Comparison of ENCODE assay signal across 10 cellular contexts in genomic region chr19:12954150-12954962, GRCh38. TPM values are rescaled to one million over a fixed set of nuclear protein-coding genes. Genes with fewer than 3 reads are reported as not detected.
DNase-seq lines count a peak whose midpoint lies in the region; ATAC-seq and TF ChIP-seq lines count a peak whose summit lies in the region.
"Had no signal": no experiment of that assay in that cellular context is flagged by ENCODE, and none has a peak within 500 bp of the region (broad histone marks: within the 10 kb centered on the region; RNA-seq: fewer than 3 reads in every experiment).

No MANE protein-coding gene starts in this region.

- peaks cover 30 to 35% of the 10 kb centered on the region in 2 donors for H3K4me1 Mint-ChIP-seq in natural killer cell treated with Interleukin-12 subunit alpha and Interleukin-12 subunit beta and Interleukin-15 and Interleukin-18, amount 100 ng/mL, for 72 hours (ENCODE audit: low read depth in 2 of 2)

- CTCF ChIA-PET in HCT116 (lab: Charles Lee): interaction anchor here (3.6 kb wide), 1 partner anchor 11 kb away, joined by 15 read pairs; no protein-coding TSS in a partner anchor

- intact Hi-C loops in HCT116 (cut with micrococcal nuclease) (no loop called here), adrenal gland (cut with DNase I) (no loop called here)

- H3K27me3 ChIP-seq in BLaER1: no peaks in the 10 kb centered on the region
- no peaks in the 10 kb centered on the region for H3K27me3 ChIP-seq in HCT116 (ENCODE audit: insufficient read depth, low read length)
- H3K27me3 ChIP-seq in adrenal gland: no peaks in the 10 kb centered on the region
- H3K27me3 ChIP-seq in H7 (ENCODE audit: control insufficient read depth, insufficient read depth, low read length): no peaks in the 10 kb centered on the region

- H3K4me3 Mint-ChIP-seq in natural killer cell treated with Interleukin-12 subunit alpha and Interleukin-12 subunit beta and Interleukin-15 and Interleukin-18, amount 100 ng/mL, for 72 hours: peak overlapping the region; percentile 82

- no peak overlapping the region for H3K4me3 ChIP-seq in BLaER1
- H3K4me3 ChIP-seq in HCT116 (replicated peaks in 1 of 2; ENCODE audit: low read depth in 1 of 2, low read length in 2 of 2): no peak overlapping the region
- H3K4me3 ChIP-seq in adrenal gland: no peak overlapping the region
- no peak overlapping the region for H3K4me3 ChIP-seq in H7 (ENCODE audit: insufficient read depth, low read depth, low read length)
- H3K4me3 ChIP-seq: lower lobe of right lung had no signal

- H3K36me3 ChIP-seq in BLaER1: peaks cover 62% of the 10 kb centered on the region
- H3K36me3 ChIP-seq in HCT116 (ENCODE audit: control insufficient read depth in 1 of 2, insufficient read depth in 2 of 2, low read length in 2 of 2): peaks cover 19 to 35% of the 10 kb centered on the region in 2 experiments
- peaks cover 0 to 51% of the 10 kb centered on the region in 2 donors for H3K36me3 ChIP-seq in adrenal gland (replicated peaks in 1 of 2)
- peaks cover 18% of the 10 kb centered on the region for H3K36me3 ChIP-seq in H7 (replicated peaks; ENCODE audit: control insufficient read depth, insufficient read depth, low read length)

- no peak overlapping the region for H2AFZ ChIP-seq in HCT116 (ENCODE audit: low read depth, low read length, poor library complexity, severe bottlenecking)

- no peaks in the 10 kb centered on the region for H3K9me3 Mint-ChIP-seq in natural killer cell treated with Interleukin-12 subunit alpha and Interleukin-12 subunit beta and Interleukin-15 and Interleukin-18, amount 100 ng/mL, for 72 hours

- H3K9me2 ChIP-seq in HCT116 (ENCODE audit: insufficient read depth): no peaks in the 10 kb centered on the region

- H3K9ac ChIP-seq in BLaER1: peak overlapping the region; percentile 21; the same call in 1 of the 2 replicates
- H3K9ac ChIP-seq in HCT116 (ENCODE audit: low read length): no peak overlapping the region

- H3K27me3 Mint-ChIP-seq in natural killer cell treated with Interleukin-12 subunit alpha and Interleukin-12 subunit beta and Interleukin-15 and Interleukin-18, amount 100 ng/mL, for 72 hours: no peaks in the 10 kb centered on the region

- H3K4me2 ChIP-seq in BLaER1: peak overlapping the region; percentile 89
- H3K4me2 ChIP-seq in HCT116 (ENCODE audit: low read length): peak overlapping the region; percentile 86

- RAD21 ChIA-PET in HCT116 (lab: Charles Lee; ENCODE audit: low non-redundant PET in 1 of 2, low total read pairs in 2 of 2, uncharacterized antibody in 2 of 2, unreplicated experiment in 2 of 2): no interaction called here

- no TSS peak for BruUV-seq in HCT116 (replicated peaks; lab: Mats Ljungman, UMichigan)

- ATAC-seq in HCT116: no peak
- ATAC-seq in natural killer cell treated with Interleukin-12 subunit alpha and Interleukin-12 subunit beta and Interleukin-15 and Interleukin-18, amount 100 ng/mL, for 72 hours: no peak
- no peak for ATAC-seq in HG03521 (IDR thresholded peaks at IDR 0.05; ENCODE audit: unreplicated experiment)
- ATAC-seq in HG02763 (IDR thresholded peaks at IDR 0.05; ENCODE audit: unreplicated experiment): no peak
- ATAC-seq: lower lobe of right lung had no signal

- H3K36me3 Mint-ChIP-seq in natural killer cell treated with Interleukin-12 subunit alpha and Interleukin-12 subunit beta and Interleukin-15 and Interleukin-18, amount 100 ng/mL, for 72 hours: peaks cover 6% of the 10 kb centered on the region

- TF ChIP-seq CTCF in HCT116 (IDR thresholded peaks at IDR 0.05 in 2 of 3, conservative IDR thresholded peaks at IDR 0.05 in 1 of 3; ENCODE audit: borderline replicate concordance in 1 of 3, insufficient read depth in 1 of 3, low read depth in 2 of 3, low read length in 2 of 3) (no peak), adrenal gland (IDR thresholded peaks at IDR 0.05) (no peak)

- H3K27ac ChIP-seq in BLaER1 (no peak overlapping the region), HCT116 (ENCODE audit: low read depth, low read length) (peak overlapping the region; percentile 34), adrenal gland (peak overlapping the region in 4 of 5 donors; percentile 60 to 89 (median 86))

- no peaks in the 10 kb centered on the region for H3K9me3 ChIP-seq in BLaER1
- H3K9me3 ChIP-seq in HCT116 (ENCODE audit: control insufficient read depth in 1 of 2, insufficient read depth in 1 of 2, low read depth in 1 of 2, low read length in 2 of 2): no peaks in the 10 kb centered on the region
- H3K9me3 ChIP-seq in adrenal gland (replicated peaks in 1 of 3): no peaks in the 10 kb centered on the region
- H3K9me3 ChIP-seq: HAP-1, lower lobe of right lung had no signal

- peak overlapping the region; percentile 74 to 89 for H3K27ac Mint-ChIP-seq in natural killer cell treated with Interleukin-12 subunit alpha and Interleukin-12 subunit beta and Interleukin-15 and Interleukin-18, amount 100 ng/mL, for 72 hours

- H3K4me1 ChIP-seq in BLaER1: peaks cover 61% of the 10 kb centered on the region
- H3K4me1 ChIP-seq in HCT116 (ENCODE audit: control insufficient read depth in 1 of 2, insufficient read depth in 2 of 2, low read length in 2 of 2): peaks cover 9 to 29% of the 10 kb centered on the region in 2 experiments
- H3K4me1 ChIP-seq in adrenal gland (replicated peaks in 1 of 2): peaks cover 24 to 50% of the 10 kb centered on the region in 2 donors

- H3K79me2 ChIP-seq in HCT116 (ENCODE audit: insufficient read depth, low read length): peaks cover 59% of the 10 kb centered on the region

- POLR2A ChIA-PET in HCT116 (lab: Charles Lee): interaction anchor here (0.9 to 2.0 kb wide), 3 partner anchors 8 to 39 kb away, joined by 3 to 8 read pairs (median 5); partner anchors contain the start of gene RAD23A

- no peak for TF ChIP-seq POLR2A in HCT116 (IDR thresholded peaks at IDR 0.05; ENCODE audit: borderline replicate concordance, extremely low read depth, insufficient read depth, insufficient read length)
- TF ChIP-seq POLR2A in adrenal gland (IDR thresholded peaks at IDR 0.05): no peak

- H4K20me1 ChIP-seq in BLaER1 (peaks cover 71% of the 10 kb centered on the region), HCT116 (ENCODE audit: insufficient read depth) (no peaks in the 10 kb centered on the region; the same call in 1 of the 2 replicates)

- DNase-seq in HCT116 (ENCODE audit: low read depth, low spot score) (no peak), adrenal gland (peak in 1 of 7 donors; percentile 52), mesenteric fat pad (ENCODE audit: low spot score) (no peak), H7 (no peak)
- no peak for DNase-seq in natural killer cell treated with Interleukin-12 subunit alpha and Interleukin-12 subunit beta and Interleukin-15 and Interleukin-18, amount 100 ng/mL, for 72 hours (ENCODE audit: low spot score)
- DNase-seq: lower lobe of right lung had no signal

- 57 to 64% (median 58%) methylated on average over 8 to 11 of the region's 11 CpGs for WGBS in adrenal gland, 4 donors

- no peak for TF ChIP-seq RAD21 in HCT116 (IDR thresholded peaks at IDR 0.05; ENCODE audit: low read depth)

TF ChIP-seq in HCT116, 20 proteins besides CTCF, POLR2A, EP300 and RAD21 (continues in another document):
- TF ChIP-seq JUND (IDR thresholded peaks at IDR 0.05) (no peak), SP1 (IDR thresholded peaks at IDR 0.05; ENCODE audit: low read depth) (no peak), CBX3 (IDR thresholded peaks at IDR 0.05; ENCODE audit: low read depth) (no peak)

RNA-seq across cellular contexts. Expression of gene GADD45GIP1, which starts 2.7 kb away (rescaled TPM):
- total RNA-seq in HCT116 (2021; ENCODE audit: unreplicated experiment) (35.9 TPM), adrenal gland (100 to 1,000 TPM in 1 of 8 donors, 10 to 100 TPM in 7; 26.1 to 101 (median 41.2) TPM), mesenteric fat pad (19.8 TPM)
- polyA plus RNA-seq in HCT116 (2012): 44.5 and 55.5 TPM in 2 replicates
- 100 to 1,000 TPM in 2 of 3 donors, 10 to 100 TPM in 1; 16.5 to 213 (median 183) TPM for polyA plus RNA-seq in adrenal gland
- 10 to 100 TPM; 15.9 to 32.3 TPM for total RNA-seq in natural killer cell treated with Interleukin-12 subunit alpha and Interleukin-12 subunit beta and Interleukin-15 and Interleukin-18, amount 100 ng/mL, for 72 hours
- 40.4 and 51.7 TPM in 2 replicates for total RNA-seq in H7 (2014; rRNA removed; shearing (Covaris generic))

RNA-seq across cellular contexts. Expression of gene RAD23A, which starts 8.7 kb away (rescaled TPM):
- total RNA-seq in HCT116 (2021; ENCODE audit: unreplicated experiment) (163 TPM), adrenal gland (100 to 1,000 TPM in 5 of 8 donors, 10 to 100 TPM in 3; 66.5 to 146 (median 108) TPM), mesenteric fat pad (143 TPM)
- 245 and 256 TPM in 2 replicates for polyA plus RNA-seq in HCT116 (2012)
- 100 to 1,000 TPM; 112 to 240 (median 206) TPM for polyA plus RNA-seq in adrenal gland
- total RNA-seq in natural killer cell treated with Interleukin-12 subunit alpha and Interleukin-12 subunit beta and Interleukin-15 and Interleukin-18, amount 100 ng/mL, for 72 hours: 100 to 1,000 TPM; 112 to 148 TPM
- 146 and 155 TPM in 2 replicates for total RNA-seq in H7 (2014; rRNA removed; shearing (Covaris generic))

RNA-seq across cellular contexts. Expression of gene DAND5, which starts 15.0 kb away (rescaled TPM):
- total RNA-seq in HCT116 (2021; ENCODE audit: unreplicated experiment) (0.25 TPM), adrenal gland (1 to 10 TPM in 5 of 8 donors, under 1 TPM in 3; 0.35 to 2.3 (median 1.3) TPM), mesenteric fat pad (not detected)
- polyA plus RNA-seq in HCT116 (2012): 0.07 TPM in 2 replicates
- polyA plus RNA-seq in adrenal gland: under 1 TPM; 0.27 to 0.34 (median 0.32) TPM
- total RNA-seq in natural killer cell treated with Interleukin-12 subunit alpha and Interleukin-12 subunit beta and Interleukin-15 and Interleukin-18, amount 100 ng/mL, for 72 hours: not detected
- 0.15 TPM in 1 of 2 replicates, not detected in the other for total RNA-seq in H7 (2014; rRNA removed; shearing (Covaris generic))

RNA-seq across cellular contexts. Expression of gene CALR, which starts 15.9 kb away (rescaled TPM):
- 739 TPM for total RNA-seq in HCT116 (2021; ENCODE audit: unreplicated experiment)
- polyA plus RNA-seq in HCT116 (2012): 660 and 681 TPM in 2 replicates
- 1,000 to 10,000 TPM in 2 of 8 donors, 100 to 1,000 TPM in 6; 271 to 1,489 (median 613) TPM for total RNA-seq in adrenal gland
- polyA plus RNA-seq in adrenal gland: 1,000 to 10,000 TPM in 1 of 3 donors, 100 to 1,000 TPM in 2; 224 to 1,230 (median 336) TPM
- 1,000 to 10,000 TPM; 1,328 to 1,513 TPM for total RNA-seq in natural killer cell treated with Interleukin-12 subunit alpha and Interleukin-12 subunit beta and Interleukin-15 and Interleukin-18, amount 100 ng/mL, for 72 hours
- 877 TPM for total RNA-seq in mesenteric fat pad
- total RNA-seq in H7 (2014; rRNA removed; shearing (Covaris generic)): 911 and 1,131 TPM in 2 replicates

RNA-seq across cellular contexts. Expression of gene FARSA, which starts 20.8 kb away (rescaled TPM):
- total RNA-seq in HCT116 (2021; ENCODE audit: unreplicated experiment) (129 TPM), adrenal gland (100 to 1,000 TPM in 1 of 8 donors, 10 to 100 TPM in 7; 40.6 to 102 (median 54.3) TPM), mesenteric fat pad (51.6 TPM)
- polyA plus RNA-seq in HCT116 (2012): 101 and 112 TPM in 2 replicates
- polyA plus RNA-seq in adrenal gland: 10 to 100 TPM; 33.5 to 62.1 (median 36.0) TPM
- total RNA-seq in natural killer cell treated with Interleukin-12 subunit alpha and Interleukin-12 subunit beta and Interleukin-15 and Interleukin-18, amount 100 ng/mL, for 72 hours: 100 to 1,000 TPM; 130 to 196 TPM
- 93.0 and 117 TPM in 2 replicates for total RNA-seq in H7 (2014; rRNA removed; shearing (Covaris generic))
